In genomic region chr2:136495636-136496035, GRCh38 we compare ENCODE assay signal across 13 cellular contexts.
DNase-seq lines count a peak whose midpoint lies in the region; ATAC-seq lines count a peak whose summit lies in the region.
"Had no signal": no experiment of that assay in that cellular context is flagged by ENCODE, and none has a peak within 500 bp of the region (broad histone marks: within the 10 kb centered on the region; RNA-seq: fewer than 3 reads in every experiment).

No MANE protein-coding gene starts in this region.

- ATAC-seq in GM18498 (IDR thresholded peaks at IDR 0.05; ENCODE audit: unreplicated experiment) (peak; percentile 67), GM21360 (IDR thresholded peaks at IDR 0.05; ENCODE audit: unreplicated experiment) (peak; percentile 67), HG03060 (IDR thresholded peaks at IDR 0.05; ENCODE audit: low read depth, unreplicated experiment) (peak; percentile 89), HG03460 (IDR thresholded peaks at IDR 0.05; ENCODE audit: unreplicated experiment) (no peak)
- ATAC-seq: activated naive CD4-positive, alpha-beta T cell treated with anti-CD3 and anti-CD28 coated beads, Interleukin-2, amount 50 U/mL, for 72 hours had no signal

- intact Hi-C loops in posterior cingulate gyrus (cut with DNase I), result no loop called here

- DNase-seq in NOMO-1 treated with DMSO at 0.1 percent for 48 hours (lab: John Stamatoyannopoulos, UW; ENCODE audit: unreplicated experiment) (peak; percentile 69), posterior cingulate gyrus (no peak), COR-L47 (lab: John Stamatoyannopoulos, UW) (no peak), NCI-H748 treated with DMSO at 0.1 percent for 48 hours (lab: John Stamatoyannopoulos, UW) (no peak)
- DNase-seq: CD4-positive, CD25-positive, alpha-beta regulatory T cell; left ventricle myocardium inferior; NCI-H1048; stomach had no signal
